In genomic region chr17:79536212-79536840, GRCh38 we compare ENCODE assay signal across 30 cellular contexts.
"Had no signal": no experiment of that assay in that cellular context is flagged by ENCODE, and none has a peak within 500 bp of the region (broad histone marks: within the 10 kb centered on the region; RNA-seq: fewer than 3 reads in every experiment).

No MANE protein-coding gene starts in this region.

- H3K27me3 ChIP-seq: right atrium auricular region, thyroid gland had no signal

- H3K9me3 ChIP-seq: esophagus squamous epithelium, heart right ventricle, mucosa of descending colon, neutrophil, prostate gland, right atrium auricular region, stomach, thyroid gland had no signal

- H3K27ac ChIP-seq: coronary artery, esophagus squamous epithelium, heart right ventricle, neutrophil, parathyroid adenoma, prostate gland, right atrium auricular region, stomach, thyroid gland had no signal

- ATAC-seq: effector memory CD8-positive, alpha-beta T cell; heart right ventricle; left ventricle myocardium superior; mucosa of descending colon; sciatic nerve; stimulated activated effector memory CD8-positive, alpha-beta T cell treated with anti-CD3 and anti-CD28 coated beads, Interleukin-12 subunit alpha, Interleukin-12 subunit beta, amount 100 ng/mL, for 72 hours had no signal

- H3K36me3 Mint-ChIP-seq: memory B cell; mesothelial cell of epicardium; naive B cell; stimulated activated effector memory CD8-positive, alpha-beta T cell treated with anti-CD3 and anti-CD28 coated beads, Interleukin-12 subunit alpha, Interleukin-12 subunit beta, amount 100 ng/mL, for 72 hours had no signal

- H3K4me3 ChIP-seq: coronary artery, esophagus squamous epithelium, heart right ventricle, lung, mucosa of descending colon, prostate gland, right atrium auricular region, smooth muscle cell, stomach, thyroid gland had no signal

- H3K4me3 Mint-ChIP-seq: central memory CD8-positive, alpha-beta T cell; effector memory CD8-positive, alpha-beta T cell; memory B cell; mesothelial cell of epicardium; naive B cell; nephron progenitor cell; stimulated activated effector memory CD8-positive, alpha-beta T cell treated with anti-CD3 and anti-CD28 coated beads, Interleukin-12 subunit alpha, Interleukin-12 subunit beta, amount 100 ng/mL, for 72 hours had no signal

- H3K27ac Mint-ChIP-seq: memory B cell; mesothelial cell of epicardium; nephron progenitor cell; stimulated activated effector memory CD8-positive, alpha-beta T cell treated with anti-CD3 and anti-CD28 coated beads, Interleukin-12 subunit alpha, Interleukin-12 subunit beta, amount 100 ng/mL, for 72 hours had no signal

- H3K27me3 Mint-ChIP-seq: central memory CD8-positive, alpha-beta T cell had no signal

- H3K4me1 ChIP-seq: esophagus squamous epithelium, heart right ventricle, parathyroid adenoma, prostate gland, right atrium auricular region, stomach, thyroid gland had no signal

- H3K36me3 ChIP-seq: esophagus squamous epithelium, heart right ventricle, neutrophil, prostate gland, right atrium auricular region, stomach, thyroid gland had no signal

- DNase-seq: effector memory CD8-positive, alpha-beta T cell; erythroblast; esophagus squamous epithelium; foreskin melanocyte; glutamatergic neuron; heart right ventricle; hippocampal formation; kidney glomerular epithelial cell; left ventricle myocardium superior; mucosa of descending colon; naive B cell; nephron progenitor cell; stimulated activated CD4-positive, alpha-beta T cell treated with anti-CD3 and anti-CD28 coated beads, Interleukin-2, amount 100 ng/mL, for 24 hours; stimulated activated CD4-positive, alpha-beta T cell treated with anti-CD3 and anti-CD28 coated beads, Interleukin-4, amount 100 ng/mL, for 24 hours; stimulated activated naive CD4-positive, alpha-beta T cell treated with Interleukin-2 at 50 U/mL for 16 hours; stomach; thyroid gland; trophoblast cell had no signal

- H3K4me1 Mint-ChIP-seq: central memory CD8-positive, alpha-beta T cell; memory B cell; naive B cell; stimulated activated effector memory CD8-positive, alpha-beta T cell treated with anti-CD3 and anti-CD28 coated beads, Interleukin-12 subunit alpha, Interleukin-12 subunit beta, amount 100 ng/mL, for 72 hours had no signal

- H3K9me3 Mint-ChIP-seq: central memory CD8-positive, alpha-beta T cell; effector memory CD8-positive, alpha-beta T cell; memory B cell; mesothelial cell of epicardium; naive B cell; nephron progenitor cell; stimulated activated effector memory CD8-positive, alpha-beta T cell treated with anti-CD3 and anti-CD28 coated beads, Interleukin-12 subunit alpha, Interleukin-12 subunit beta, amount 100 ng/mL, for 72 hours had no signal
